Comparison of ENCODE assay signal across 16 cellular contexts in genomic region chr9:109039539-109039938, GRCh38.
"Had no signal": no experiment of that assay in that cellular context is flagged by ENCODE, and none has a peak within 500 bp of the region (broad histone marks: within the 10 kb centered on the region; RNA-seq: fewer than 3 reads in every experiment).

No MANE protein-coding gene starts in this region.

- H3K9me3 Mint-ChIP-seq: natural killer cell treated with Interleukin-12 subunit alpha and Interleukin-12 subunit beta and Interleukin-15 and Interleukin-18, amount 100 ng/mL, for 72 hours had no signal

- H3K27me3 Mint-ChIP-seq: activated T-helper 17 cell treated with anti-CD3 and anti-CD28 coated beads, Interleukin-2, amount 50 U/mL, for 72 hours; natural killer cell treated with Interleukin-12 subunit alpha and Interleukin-12 subunit beta and Interleukin-15 and Interleukin-18, amount 100 ng/mL, for 72 hours had no signal

- H3K27ac Mint-ChIP-seq: activated T-helper 17 cell treated with anti-CD3 and anti-CD28 coated beads, Interleukin-2, amount 50 U/mL, for 72 hours; natural killer cell treated with Interleukin-12 subunit alpha and Interleukin-12 subunit beta and Interleukin-15 and Interleukin-18, amount 100 ng/mL, for 72 hours had no signal

- H3K4me3 Mint-ChIP-seq: activated T-helper 17 cell treated with anti-CD3 and anti-CD28 coated beads, Interleukin-2, amount 50 U/mL, for 72 hours; natural killer cell treated with Interleukin-12 subunit alpha and Interleukin-12 subunit beta and Interleukin-15 and Interleukin-18, amount 100 ng/mL, for 72 hours had no signal

- H3K4me3 ChIP-seq: esophagus squamous epithelium, skin epidermis had no signal

- H3K27me3 ChIP-seq: esophagus squamous epithelium had no signal

- ATAC-seq: activated T-helper 17 cell treated with anti-CD3 and anti-CD28 coated beads, Interleukin-2, amount 50 U/mL, for 72 hours; left ventricle myocardium superior; natural killer cell treated with Interleukin-12 subunit alpha and Interleukin-12 subunit beta and Interleukin-15 and Interleukin-18, amount 100 ng/mL, for 72 hours; right cardiac atrium had no signal

- DNase-seq: activated CD4-positive, alpha-beta T cell treated with anti-CD3 and anti-CD28 coated beads, Interleukin-2, amount 50 U/mL, for 48 hours; activated CD4-positive, CD25-positive, alpha-beta regulatory T cell treated with anti-CD3 and anti-CD28 coated beads, Interleukin-2, amount 50 U/mL, for 72 hours; activated naive CD4-positive, alpha-beta T cell treated with Interleukin-2 at 50 U/mL for 16 hours; esophagus squamous epithelium; glutamatergic neuron; left ventricle myocardium superior; nucleus accumbens; right cardiac atrium; stimulated activated CD4-positive, alpha-beta T cell treated with anti-CD3 and anti-CD28 coated beads, Interleukin-15, amount 100 ng/mL, for 24 hours; stimulated activated CD4-positive, alpha-beta T cell treated with anti-CD3 and anti-CD28 coated beads, Interleukin-4, amount 100 ng/mL, for 24 hours; stimulated activated naive CD4-positive, alpha-beta T cell; substantia nigra; trophoblast cell had no signal

- H3K9me3 ChIP-seq: esophagus squamous epithelium had no signal

- H3K27ac ChIP-seq: esophagus squamous epithelium, skin epidermis had no signal
